ENCODE assay signal across 1 cellular context in the genomic region with DNA sequence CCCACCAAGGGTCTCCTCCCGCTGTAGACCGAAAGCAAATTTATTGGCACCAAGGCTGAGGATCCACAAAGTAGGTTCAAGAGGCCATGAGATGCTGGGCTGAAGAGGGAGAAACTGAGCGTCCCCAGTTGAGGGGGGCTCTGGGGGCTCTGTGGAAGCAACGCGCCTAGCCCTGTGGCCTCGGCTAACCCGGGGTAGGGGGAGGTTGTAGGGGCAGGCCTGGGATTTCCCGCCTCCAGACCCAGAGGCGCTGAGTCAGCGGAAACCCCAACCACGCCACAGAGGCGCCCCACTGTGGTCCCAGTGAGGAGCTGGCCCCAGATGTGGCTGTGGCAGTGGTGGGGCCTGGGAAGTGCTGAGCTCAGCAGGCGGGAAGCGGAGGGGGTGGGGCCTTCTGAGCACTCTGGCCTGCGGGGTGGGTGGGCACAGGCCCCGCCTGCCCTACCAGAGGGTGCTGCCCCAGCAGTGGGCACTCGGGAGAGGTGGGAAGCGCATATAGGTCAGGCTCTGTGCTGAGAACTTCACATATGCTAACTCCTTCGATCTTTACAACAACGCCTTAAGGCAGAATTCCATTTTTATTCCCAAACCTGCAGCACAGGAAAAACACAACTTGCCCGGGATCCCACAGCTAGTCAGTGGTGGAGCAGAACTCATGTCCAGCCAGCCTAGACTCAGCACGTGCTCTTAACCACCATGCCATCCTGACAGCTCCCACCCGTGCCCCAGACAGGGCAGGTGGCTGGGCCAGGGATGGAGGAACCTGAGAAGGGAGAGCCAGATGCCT.
A peak's percentile ranks its signal among the peaks of the same experiment; 100 is the strongest.
TF ChIP-seq lines count a peak whose summit lies in the region.

No MANE protein-coding gene starts in this region.

TF ChIP-seq in GM12878, 131 proteins besides CTCF, POLR2A, EP300 and RAD21 (continued from another document and continues in another):
- TF ChIP-seq CHD4 (IDR thresholded peaks at IDR 0.05) = no peak
- TF ChIP-seq ETV6 (conservative IDR thresholded peaks at IDR 0.05 in 1 of 2, IDR thresholded peaks at IDR 0.05 in 1 of 2; ENCODE audit: borderline replicate concordance in 1 of 2, low read depth in 1 of 2) = no peak
- TF ChIP-seq NRF1 (conservative IDR thresholded peaks at IDR 0.05; ENCODE audit: low read depth, low read length) = no peak
- TF ChIP-seq RB1 (IDR thresholded peaks at IDR 0.05; ENCODE audit: borderline replicate concordance) = peak; percentile 77; the same call in 1 of the 2 replicates
- no peak for TF ChIP-seq FOXM1 (IDR thresholded peaks at IDR 0.05; ENCODE audit: low read depth, low read length)
- no peak for TF ChIP-seq MYC (IDR thresholded peaks at IDR 0.05; ENCODE audit: insufficient read depth, insufficient read length, insufficient replicate concordance, low read length, severe bottlenecking)
- TF ChIP-seq, protein P1, sequence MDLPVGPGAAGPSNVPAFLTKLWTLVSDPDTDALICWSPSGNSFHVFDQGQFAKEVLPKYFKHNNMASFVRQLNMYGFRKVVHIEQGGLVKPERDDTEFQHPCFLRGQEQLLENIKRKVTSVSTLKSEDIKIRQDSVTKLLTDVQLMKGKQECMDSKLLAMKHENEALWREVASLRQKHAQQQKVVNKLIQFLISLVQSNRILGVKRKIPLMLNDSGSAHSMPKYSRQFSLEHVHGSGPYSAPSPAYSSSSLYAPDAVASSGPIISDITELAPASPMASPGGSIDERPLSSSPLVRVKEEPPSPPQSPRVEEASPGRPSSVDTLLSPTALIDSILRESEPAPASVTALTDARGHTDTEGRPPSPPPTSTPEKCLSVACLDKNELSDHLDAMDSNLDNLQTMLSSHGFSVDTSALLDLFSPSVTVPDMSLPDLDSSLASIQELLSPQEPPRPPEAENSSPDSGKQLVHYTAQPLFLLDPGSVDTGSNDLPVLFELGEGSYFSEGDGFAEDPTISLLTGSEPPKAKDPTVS (IDR thresholded peaks at IDR 0.05; ENCODE audit: low read depth, low read length) = no peak
- no peak for TF ChIP-seq SMARCA5 (IDR thresholded peaks at IDR 0.05)
- TF ChIP-seq, protein P2, sequence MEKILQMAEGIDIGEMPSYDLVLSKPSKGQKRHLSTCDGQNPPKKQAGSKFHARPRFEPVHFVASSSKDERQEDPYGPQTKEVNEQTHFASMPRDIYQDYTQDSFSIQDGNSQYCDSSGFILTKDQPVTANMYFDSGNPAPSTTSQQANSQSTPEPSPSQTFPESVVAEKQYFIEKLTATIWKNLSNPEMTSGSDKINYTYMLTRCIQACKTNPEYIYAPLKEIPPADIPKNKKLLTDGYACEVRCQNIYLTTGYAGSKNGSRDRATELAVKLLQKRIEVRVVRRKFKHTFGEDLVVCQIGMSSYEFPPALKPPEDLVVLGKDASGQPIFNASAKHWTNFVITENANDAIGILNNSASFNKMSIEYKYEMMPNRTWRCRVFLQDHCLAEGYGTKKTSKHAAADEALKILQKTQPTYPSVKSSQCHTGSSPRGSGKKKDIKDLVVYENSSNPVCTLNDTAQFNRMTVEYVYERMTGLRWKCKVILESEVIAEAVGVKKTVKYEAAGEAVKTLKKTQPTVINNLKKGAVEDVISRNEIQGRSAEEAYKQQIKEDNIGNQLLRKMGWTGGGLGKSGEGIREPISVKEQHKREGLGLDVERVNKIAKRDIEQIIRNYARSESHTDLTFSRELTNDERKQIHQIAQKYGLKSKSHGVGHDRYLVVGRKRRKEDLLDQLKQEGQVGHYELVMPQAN (conservative IDR thresholded peaks at IDR 0.05) = no peak
- TF ChIP-seq ASH2L (IDR thresholded peaks at IDR 0.05; ENCODE audit: borderline replicate concordance, low read depth) = no peak
- TF ChIP-seq MYB (IDR thresholded peaks at IDR 0.05; ENCODE audit: borderline replicate concordance, low read depth, low read length) = no peak
- no peak for TF ChIP-seq CREM (IDR thresholded peaks at IDR 0.05; ENCODE audit: low read depth)
- no peak for TF ChIP-seq SIN3A (IDR thresholded peaks at IDR 0.05; ENCODE audit: low read depth, low read length)
- TF ChIP-seq, protein P3, sequence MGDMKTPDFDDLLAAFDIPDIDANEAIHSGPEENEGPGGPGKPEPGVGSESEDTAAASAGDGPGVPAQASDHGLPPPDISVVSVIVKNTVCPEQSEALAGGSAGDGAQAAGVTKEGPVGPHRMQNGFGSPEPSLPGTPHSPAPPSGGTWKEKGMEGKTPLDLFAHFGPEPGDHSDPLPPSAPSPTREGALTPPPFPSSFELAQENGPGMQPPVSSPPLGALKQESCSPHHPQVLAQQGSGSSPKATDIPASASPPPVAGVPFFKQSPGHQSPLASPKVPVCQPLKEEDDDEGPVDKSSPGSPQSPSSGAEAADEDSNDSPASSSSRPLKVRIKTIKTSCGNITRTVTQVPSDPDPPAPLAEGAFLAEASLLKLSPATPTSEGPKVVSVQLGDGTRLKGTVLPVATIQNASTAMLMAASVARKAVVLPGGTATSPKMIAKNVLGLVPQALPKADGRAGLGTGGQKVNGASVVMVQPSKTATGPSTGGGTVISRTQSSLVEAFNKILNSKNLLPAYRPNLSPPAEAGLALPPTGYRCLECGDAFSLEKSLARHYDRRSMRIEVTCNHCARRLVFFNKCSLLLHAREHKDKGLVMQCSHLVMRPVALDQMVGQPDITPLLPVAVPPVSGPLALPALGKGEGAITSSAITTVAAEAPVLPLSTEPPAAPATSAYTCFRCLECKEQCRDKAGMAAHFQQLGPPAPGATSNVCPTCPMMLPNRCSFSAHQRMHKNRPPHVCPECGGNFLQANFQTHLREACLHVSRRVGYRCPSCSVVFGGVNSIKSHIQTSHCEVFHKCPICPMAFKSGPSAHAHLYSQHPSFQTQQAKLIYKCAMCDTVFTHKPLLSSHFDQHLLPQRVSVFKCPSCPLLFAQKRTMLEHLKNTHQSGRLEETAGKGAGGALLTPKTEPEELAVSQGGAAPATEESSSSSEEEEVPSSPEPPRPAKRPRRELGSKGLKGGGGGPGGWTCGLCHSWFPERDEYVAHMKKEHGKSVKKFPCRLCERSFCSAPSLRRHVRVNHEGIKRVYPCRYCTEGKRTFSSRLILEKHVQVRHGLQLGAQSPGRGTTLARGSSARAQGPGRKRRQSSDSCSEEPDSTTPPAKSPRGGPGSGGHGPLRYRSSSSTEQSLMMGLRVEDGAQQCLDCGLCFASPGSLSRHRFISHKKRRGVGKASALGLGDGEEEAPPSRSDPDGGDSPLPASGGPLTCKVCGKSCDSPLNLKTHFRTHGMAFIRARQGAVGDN (IDR thresholded peaks at IDR 0.05) = no peak
- peak; percentile 16; the same call in 1 of the 2 replicates for TF ChIP-seq BCL11A (IDR thresholded peaks at IDR 0.05; ENCODE audit: low read depth, low read length)
- TF ChIP-seq, protein P4, sequence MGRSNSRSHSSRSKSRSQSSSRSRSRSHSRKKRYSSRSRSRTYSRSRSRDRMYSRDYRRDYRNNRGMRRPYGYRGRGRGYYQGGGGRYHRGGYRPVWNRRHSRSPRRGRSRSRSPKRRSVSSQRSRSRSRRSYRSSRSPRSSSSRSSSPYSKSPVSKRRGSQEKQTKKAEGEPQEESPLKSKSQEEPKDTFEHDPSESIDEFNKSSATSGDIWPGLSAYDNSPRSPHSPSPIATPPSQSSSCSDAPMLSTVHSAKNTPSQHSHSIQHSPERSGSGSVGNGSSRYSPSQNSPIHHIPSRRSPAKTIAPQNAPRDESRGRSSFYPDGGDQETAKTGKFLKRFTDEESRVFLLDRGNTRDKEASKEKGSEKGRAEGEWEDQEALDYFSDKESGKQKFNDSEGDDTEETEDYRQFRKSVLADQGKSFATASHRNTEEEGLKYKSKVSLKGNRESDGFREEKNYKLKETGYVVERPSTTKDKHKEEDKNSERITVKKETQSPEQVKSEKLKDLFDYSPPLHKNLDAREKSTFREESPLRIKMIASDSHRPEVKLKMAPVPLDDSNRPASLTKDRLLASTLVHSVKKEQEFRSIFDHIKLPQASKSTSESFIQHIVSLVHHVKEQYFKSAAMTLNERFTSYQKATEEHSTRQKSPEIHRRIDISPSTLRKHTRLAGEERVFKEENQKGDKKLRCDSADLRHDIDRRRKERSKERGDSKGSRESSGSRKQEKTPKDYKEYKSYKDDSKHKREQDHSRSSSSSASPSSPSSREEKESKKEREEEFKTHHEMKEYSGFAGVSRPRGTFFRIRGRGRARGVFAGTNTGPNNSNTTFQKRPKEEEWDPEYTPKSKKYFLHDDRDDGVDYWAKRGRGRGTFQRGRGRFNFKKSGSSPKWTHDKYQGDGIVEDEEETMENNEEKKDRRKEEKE (IDR thresholded peaks at IDR 0.05) = no peak
- TF ChIP-seq, protein P5, sequence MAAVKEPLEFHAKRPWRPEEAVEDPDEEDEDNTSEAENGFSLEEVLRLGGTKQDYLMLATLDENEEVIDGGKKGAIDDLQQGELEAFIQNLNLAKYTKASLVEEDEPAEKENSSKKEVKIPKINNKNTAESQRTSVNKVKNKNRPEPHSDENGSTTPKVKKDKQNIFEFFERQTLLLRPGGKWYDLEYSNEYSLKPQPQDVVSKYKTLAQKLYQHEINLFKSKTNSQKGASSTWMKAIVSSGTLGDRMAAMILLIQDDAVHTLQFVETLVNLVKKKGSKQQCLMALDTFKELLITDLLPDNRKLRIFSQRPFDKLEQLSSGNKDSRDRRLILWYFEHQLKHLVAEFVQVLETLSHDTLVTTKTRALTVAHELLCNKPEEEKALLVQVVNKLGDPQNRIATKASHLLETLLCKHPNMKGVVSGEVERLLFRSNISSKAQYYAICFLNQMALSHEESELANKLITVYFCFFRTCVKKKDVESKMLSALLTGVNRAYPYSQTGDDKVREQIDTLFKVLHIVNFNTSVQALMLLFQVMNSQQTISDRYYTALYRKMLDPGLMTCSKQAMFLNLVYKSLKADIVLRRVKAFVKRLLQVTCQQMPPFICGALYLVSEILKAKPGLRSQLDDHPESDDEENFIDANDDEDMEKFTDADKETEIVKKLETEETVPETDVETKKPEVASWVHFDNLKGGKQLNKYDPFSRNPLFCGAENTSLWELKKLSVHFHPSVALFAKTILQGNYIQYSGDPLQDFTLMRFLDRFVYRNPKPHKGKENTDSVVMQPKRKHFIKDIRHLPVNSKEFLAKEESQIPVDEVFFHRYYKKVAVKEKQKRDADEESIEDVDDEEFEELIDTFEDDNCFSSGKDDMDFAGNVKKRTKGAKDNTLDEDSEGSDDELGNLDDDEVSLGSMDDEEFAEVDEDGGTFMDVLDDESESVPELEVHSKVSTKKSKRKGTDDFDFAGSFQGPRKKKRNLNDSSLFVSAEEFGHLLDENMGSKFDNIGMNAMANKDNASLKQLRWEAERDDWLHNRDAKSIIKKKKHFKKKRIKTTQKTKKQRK (IDR thresholded peaks at IDR 0.05; ENCODE audit: low read depth, low read length) = no peak
- 0 out of 2 replicates have a peak, but pooled peaks have one; percentile 14 for TF ChIP-seq ATF7 (IDR thresholded peaks at IDR 0.05; ENCODE audit: low read depth)
- no peak for TF ChIP-seq SMAD1 (IDR thresholded peaks at IDR 0.05; ENCODE audit: low read depth, partially characterized antibody)
- TF ChIP-seq, protein P6, sequence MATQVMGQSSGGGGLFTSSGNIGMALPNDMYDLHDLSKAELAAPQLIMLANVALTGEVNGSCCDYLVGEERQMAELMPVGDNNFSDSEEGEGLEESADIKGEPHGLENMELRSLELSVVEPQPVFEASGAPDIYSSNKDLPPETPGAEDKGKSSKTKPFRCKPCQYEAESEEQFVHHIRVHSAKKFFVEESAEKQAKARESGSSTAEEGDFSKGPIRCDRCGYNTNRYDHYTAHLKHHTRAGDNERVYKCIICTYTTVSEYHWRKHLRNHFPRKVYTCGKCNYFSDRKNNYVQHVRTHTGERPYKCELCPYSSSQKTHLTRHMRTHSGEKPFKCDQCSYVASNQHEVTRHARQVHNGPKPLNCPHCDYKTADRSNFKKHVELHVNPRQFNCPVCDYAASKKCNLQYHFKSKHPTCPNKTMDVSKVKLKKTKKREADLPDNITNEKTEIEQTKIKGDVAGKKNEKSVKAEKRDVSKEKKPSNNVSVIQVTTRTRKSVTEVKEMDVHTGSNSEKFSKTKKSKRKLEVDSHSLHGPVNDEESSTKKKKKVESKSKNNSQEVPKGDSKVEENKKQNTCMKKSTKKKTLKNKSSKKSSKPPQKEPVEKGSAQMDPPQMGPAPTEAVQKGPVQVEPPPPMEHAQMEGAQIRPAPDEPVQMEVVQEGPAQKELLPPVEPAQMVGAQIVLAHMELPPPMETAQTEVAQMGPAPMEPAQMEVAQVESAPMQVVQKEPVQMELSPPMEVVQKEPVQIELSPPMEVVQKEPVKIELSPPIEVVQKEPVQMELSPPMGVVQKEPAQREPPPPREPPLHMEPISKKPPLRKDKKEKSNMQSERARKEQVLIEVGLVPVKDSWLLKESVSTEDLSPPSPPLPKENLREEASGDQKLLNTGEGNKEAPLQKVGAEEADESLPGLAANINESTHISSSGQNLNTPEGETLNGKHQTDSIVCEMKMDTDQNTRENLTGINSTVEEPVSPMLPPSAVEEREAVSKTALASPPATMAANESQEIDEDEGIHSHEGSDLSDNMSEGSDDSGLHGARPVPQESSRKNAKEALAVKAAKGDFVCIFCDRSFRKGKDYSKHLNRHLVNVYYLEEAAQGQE (IDR thresholded peaks at IDR 0.05; ENCODE audit: low read depth, low read length) = no peak
- TF ChIP-seq RUNX3 (IDR thresholded peaks at IDR 0.05; ENCODE audit: low read length) = peak; percentile 73
- TF ChIP-seq SP1 (IDR thresholded peaks at IDR 0.05; ENCODE audit: low read depth, low read length) = no peak
- no peak for TF ChIP-seq FOS (IDR thresholded peaks at IDR 0.05; ENCODE audit: borderline replicate concordance, extremely low read depth, insufficient read length)
- TF ChIP-seq, protein P7, sequence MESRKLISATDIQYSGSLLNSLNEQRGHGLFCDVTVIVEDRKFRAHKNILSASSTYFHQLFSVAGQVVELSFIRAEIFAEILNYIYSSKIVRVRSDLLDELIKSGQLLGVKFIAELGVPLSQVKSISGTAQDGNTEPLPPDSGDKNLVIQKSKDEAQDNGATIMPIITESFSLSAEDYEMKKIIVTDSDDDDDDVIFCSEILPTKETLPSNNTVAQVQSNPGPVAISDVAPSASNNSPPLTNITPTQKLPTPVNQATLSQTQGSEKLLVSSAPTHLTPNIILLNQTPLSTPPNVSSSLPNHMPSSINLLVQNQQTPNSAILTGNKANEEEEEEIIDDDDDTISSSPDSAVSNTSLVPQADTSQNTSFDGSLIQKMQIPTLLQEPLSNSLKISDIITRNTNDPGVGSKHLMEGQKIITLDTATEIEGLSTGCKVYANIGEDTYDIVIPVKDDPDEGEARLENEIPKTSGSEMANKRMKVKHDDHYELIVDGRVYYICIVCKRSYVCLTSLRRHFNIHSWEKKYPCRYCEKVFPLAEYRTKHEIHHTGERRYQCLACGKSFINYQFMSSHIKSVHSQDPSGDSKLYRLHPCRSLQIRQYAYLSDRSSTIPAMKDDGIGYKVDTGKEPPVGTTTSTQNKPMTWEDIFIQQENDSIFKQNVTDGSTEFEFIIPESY (IDR thresholded peaks at IDR 0.05) = no peak
- no peak for TF ChIP-seq CHD2 (IDR thresholded peaks at IDR 0.05; ENCODE audit: borderline replicate concordance, low read depth, low read length)
- no peak for TF ChIP-seq MEF2A (IDR thresholded peaks at IDR 0.05; ENCODE audit: insufficient read depth, low read depth, low read length)
- TF ChIP-seq, protein P8, sequence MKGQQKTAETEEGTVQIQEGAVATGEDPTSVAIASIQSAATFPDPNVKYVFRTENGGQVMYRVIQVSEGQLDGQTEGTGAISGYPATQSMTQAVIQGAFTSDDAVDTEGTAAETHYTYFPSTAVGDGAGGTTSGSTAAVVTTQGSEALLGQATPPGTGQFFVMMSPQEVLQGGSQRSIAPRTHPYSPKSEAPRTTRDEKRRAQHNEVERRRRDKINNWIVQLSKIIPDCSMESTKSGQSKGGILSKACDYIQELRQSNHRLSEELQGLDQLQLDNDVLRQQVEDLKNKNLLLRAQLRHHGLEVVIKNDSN (IDR thresholded peaks at IDR 0.05; ENCODE audit: borderline replicate concordance, extremely low read length, insufficient read depth, low read depth, low read length) = no peak
- TF ChIP-seq PML (IDR thresholded peaks at IDR 0.05; ENCODE audit: low read length) = no peak
- no peak for TF ChIP-seq BRCA1 (IDR thresholded peaks at IDR 0.05; ENCODE audit: low read depth, low read length)
